ENCODE assay signal across 8 cellular contexts in genomic region chrX:153934473-153935325, GRCh38. TPM values are rescaled to one million over a fixed set of nuclear protein-coding genes. Genes with fewer than 3 reads are reported as not detected.
A peak's percentile ranks its signal among the peaks of the same experiment; 100 is the strongest.
DNase-seq lines count a peak whose midpoint lies in the region; ATAC-seq lines count a peak whose summit lies in the region.

TSS of gene NAA10 (minus strand) at chrX:153935037. CDS start at chrX:153934904, 133 bp downstream.

- ATAC-seq in GM18520 (IDR thresholded peaks at IDR 0.05; ENCODE audit: unreplicated experiment) (peak; percentile 86), HG02981 (IDR thresholded peaks at IDR 0.05; ENCODE audit: unreplicated experiment) (peak; percentile 87), left lobe of liver (peak; percentile 97)
- peak; percentile 91 to 93 for ATAC-seq in activated CD4-positive, CD25-positive, alpha-beta regulatory T cell treated with anti-CD3 and anti-CD28 coated beads, Interleukin-2, amount 50 U/mL, for 24 hours

- DNase-seq in AG08395 (ENCODE audit: low spot score) (peak; percentile 88), NCI-H2171 treated with DMSO at 0.1 percent for 48 hours (lab: John Stamatoyannopoulos, UW) (peak; percentile 47), dermis blood vessel endothelial cell (peak; percentile 78), left lobe of liver (ENCODE audit: low spot score) (peak; percentile 76)
- DNase-seq in stimulated activated CD4-positive, alpha-beta T cell treated with anti-CD3 and anti-CD28 coated beads, Interleukin-2, amount 100 ng/mL, for 4 hours (ENCODE audit: low read depth) = peak; percentile 55

RNA-seq across cellular contexts. Expression of gene NAA10, which starts in this region (rescaled TPM):
- total RNA-seq in dermis blood vessel endothelial cell (70.6 and 88.2 TPM in 2 replicates), left lobe of liver (38.0 TPM)

Comparison
In these comparisons a context has a peak if more than half of its experiments do, and no peak if none do; other contexts are left out.
1. Peak in every context shown above with its lines: DNase-seq and ATAC-seq.